8 cellular contexts compared by ENCODE assay signal in the genomic region with DNA sequence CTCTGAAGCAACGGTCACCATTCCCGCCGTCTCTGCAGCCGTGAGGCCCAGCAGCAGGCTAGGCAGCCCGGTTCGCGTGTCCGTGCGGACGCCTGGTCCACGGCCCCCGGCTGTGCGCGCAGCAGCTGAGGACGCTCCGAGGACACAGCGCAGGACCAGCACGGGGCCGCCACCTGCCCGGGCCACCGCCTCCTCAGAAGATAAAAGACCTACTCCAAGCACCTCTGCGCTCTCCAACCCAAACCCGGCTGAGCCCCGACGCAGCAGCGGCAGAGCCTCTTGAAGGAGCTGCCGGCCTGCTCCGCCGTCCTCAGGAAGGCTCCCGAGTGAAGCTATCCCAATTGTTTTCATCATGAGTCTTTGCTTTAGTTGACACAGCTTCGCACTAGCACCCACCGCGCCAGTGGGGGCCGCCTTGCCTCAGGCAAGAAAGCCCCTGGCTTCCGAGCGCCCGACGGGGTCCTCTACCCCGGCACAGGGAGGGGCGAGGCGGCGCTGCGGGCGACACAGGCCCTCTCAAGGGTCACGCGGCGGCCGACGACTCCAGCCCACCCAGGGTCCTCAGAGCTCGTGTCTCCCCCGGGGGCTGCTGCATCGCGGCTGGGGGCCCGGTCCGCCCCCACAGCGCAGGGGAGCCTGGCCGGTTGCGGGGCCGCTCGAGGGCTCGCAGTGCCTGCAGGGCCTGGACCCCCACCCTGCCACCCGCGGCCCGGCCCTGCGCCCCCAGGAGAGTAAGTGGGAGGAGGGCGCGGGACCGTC. TPM values are rescaled to one million over a fixed set of nuclear protein-coding genes. Genes with fewer than 3 reads are reported as not detected.
DNase-seq lines count a peak whose midpoint lies in the region; TF ChIP-seq lines count a peak whose summit lies in the region.

No MANE protein-coding gene starts in this region.

- H3K4me1 ChIP-seq in duodenal mucosa (ENCODE audit: control insufficient read depth in 1 of 2, insufficient read depth in 2 of 2, low read length in 2 of 2) = peaks cover 7 to 22% of the 10 kb centered on the region in 2 donors
- peaks cover 9% of the 10 kb centered on the region for H3K4me1 ChIP-seq in mesodermal cell (ENCODE audit: control insufficient read depth, insufficient read depth, low read length, poor library complexity, severe bottlenecking)
- H3K4me1 ChIP-seq in vagina = peaks cover 43% of the 10 kb centered on the region

- intact Hi-C loops in vagina (cut with DNase I) = loop anchor here (2.0 to 10.0 kb wide), 2 partner anchors 37 to 1687 kb away; no protein-coding TSS in a partner anchor

- peak overlapping the region; percentile 53 for H3K4me3 ChIP-seq in H7 (ENCODE audit: insufficient read depth, low read depth, low read length)
- peak overlapping the region; percentile 58 to 64 for H3K4me3 ChIP-seq in duodenal mucosa (ENCODE audit: low read depth in 1 of 2, low read length in 2 of 2)
- H3K4me3 ChIP-seq in mesodermal cell (ENCODE audit: extremely low read depth, insufficient read depth, low read length, poor library complexity, severe bottlenecking) = peak overlapping the region; percentile 65
- H3K4me3 ChIP-seq in vagina = peak overlapping the region; percentile 62 to 82

- H3K36me3 ChIP-seq in H7 (replicated peaks; ENCODE audit: control insufficient read depth, insufficient read depth, low read length) (no peaks in the 10 kb centered on the region; the same call in 1 of the 2 replicates), duodenal mucosa (ENCODE audit: control insufficient read depth in 1 of 2, insufficient read depth in 2 of 2, low read length in 2 of 2) (peaks cover 0 to 16% of the 10 kb centered on the region in 2 donors), mesodermal cell (ENCODE audit: control insufficient read depth, insufficient read depth, low read length) (peaks cover 15% of the 10 kb centered on the region), vagina (peaks cover 0 to 4% of the 10 kb centered on the region in 2 donors)

- DNase-seq in DMS79 treated with DMSO at 0.1 percent for 48 hours (lab: John Stamatoyannopoulos, UW) (peak; percentile 20), H7 (peak; percentile 91), NOMO-1 treated with dmso at 0.1 percent for 144 hours (lab: John Stamatoyannopoulos, UW; ENCODE audit: unreplicated experiment) (peak; percentile 8), vagina (ENCODE audit: extremely low spot score in 2 of 2) (no peak), OCI-M1 (lab: John Stamatoyannopoulos, UW) (no peak)
- no peak for DNase-seq in stimulated activated CD4-positive, alpha-beta T cell treated with anti-CD3 and anti-CD28 coated beads, Interleukin-1b, Interleukin-23, amount 100 ng/mL, for 48 hours

- H3K27me3 ChIP-seq in H7 (ENCODE audit: control insufficient read depth, insufficient read depth, low read length) = no peaks in the 10 kb centered on the region
- H3K27me3 ChIP-seq in duodenal mucosa (ENCODE audit: control insufficient read depth in 1 of 2, insufficient read depth in 2 of 2, low read length in 2 of 2) = no peaks in the 10 kb centered on the region
- no peaks in the 10 kb centered on the region for H3K27me3 ChIP-seq in vagina

- no peak for TF ChIP-seq POLR2A in vagina (IDR thresholded peaks at IDR 0.05)

- H3K9me3 ChIP-seq in duodenal mucosa (ENCODE audit: control insufficient read depth in 1 of 2, low read length in 2 of 2) (no peaks in the 10 kb centered on the region), mesodermal cell (ENCODE audit: control insufficient read depth, low read length) (no peaks in the 10 kb centered on the region), vagina (no peaks in the 10 kb centered on the region)

- 19 to 22% methylated on average over 50 to 60 of the region's 68 CpGs for WGBS in mesodermal cell (ENCODE audit: insufficient coverage in 2 of 2), 2 experiments

- H3K27ac ChIP-seq in duodenal mucosa (ENCODE audit: low read depth, low read length) (peak overlapping the region; percentile 80), mesodermal cell (ENCODE audit: low read depth, low read length, severe bottlenecking) (no peak overlapping the region), vagina (peak overlapping the region; percentile 97)

- peak overlapping the region; percentile 49 to 59 for H3K9ac ChIP-seq in duodenal mucosa (ENCODE audit: low read depth in 1 of 2, low read length in 2 of 2)

- no peak for TF ChIP-seq CTCF in vagina (IDR thresholded peaks at IDR 0.05)

RNA-seq across cellular contexts. Expression of a gene that starts 16.9 kb away (rescaled TPM):
- 0.07 and 0.87 TPM in 2 replicates for total RNA-seq in H7 (2014; rRNA removed; shearing (Covaris generic))
- polyA plus RNA-seq in mesodermal cell (2013, experiment 1 of 2) = 0.96 TPM
- 0.86 TPM for polyA plus RNA-seq in mesodermal cell (2013, experiment 2 of 2)
- 36.1 TPM for total RNA-seq in vagina

RNA-seq across cellular contexts. Expression of a gene that starts 44.5 kb away (rescaled TPM):
- not detected in 2 replicates for total RNA-seq in H7 (2014; rRNA removed; shearing (Covaris generic))
- polyA plus RNA-seq in mesodermal cell (2013, experiment 1 of 2) = not detected
- polyA plus RNA-seq in mesodermal cell (2013, experiment 2 of 2) = not detected
- 2.0 TPM for total RNA-seq in vagina

RNA-seq across cellular contexts. Expression of a gene that starts 52.1 kb away (rescaled TPM):
- total RNA-seq in H7 (2014; rRNA removed; shearing (Covaris generic)) = 8.4 and 12.9 TPM in 2 replicates
- 9.7 TPM for polyA plus RNA-seq in mesodermal cell (2013, experiment 1 of 2)
- 9.4 TPM for polyA plus RNA-seq in mesodermal cell (2013, experiment 2 of 2)
- 10.8 TPM for total RNA-seq in vagina

Comparison
In these comparisons a context has a peak if more than half of its experiments do, and no peak if none do; other contexts are left out.
1. DNase-seq: peak in DMS79 treated with DMSO at 0.1 percent for 48 hours (single experiment), H7 (single experiment) and NOMO-1 treated with dmso at 0.1 percent for 144 hours (single experiment); none in vagina (0 of 2), OCI-M1 (single experiment) and stimulated activated CD4-positive, alpha-beta T cell treated with anti-CD3 and anti-CD28 coated beads, Interleukin-1b, Interleukin-23, amount 100 ng/mL, for 48 hours (single experiment).
2. RNA of a gene that starts 16.9 kb away (total RNA-seq): 36.1 TPM in vagina (single experiment); 0.07 to 0.87 TPM in H7; every median in the first group is over 10 times any median in the second.
3. Peak in every context shown above with its lines, with median percentiles within 50 percentile points of each other: H3K4me3 ChIP-seq.